In the genomic region with DNA sequence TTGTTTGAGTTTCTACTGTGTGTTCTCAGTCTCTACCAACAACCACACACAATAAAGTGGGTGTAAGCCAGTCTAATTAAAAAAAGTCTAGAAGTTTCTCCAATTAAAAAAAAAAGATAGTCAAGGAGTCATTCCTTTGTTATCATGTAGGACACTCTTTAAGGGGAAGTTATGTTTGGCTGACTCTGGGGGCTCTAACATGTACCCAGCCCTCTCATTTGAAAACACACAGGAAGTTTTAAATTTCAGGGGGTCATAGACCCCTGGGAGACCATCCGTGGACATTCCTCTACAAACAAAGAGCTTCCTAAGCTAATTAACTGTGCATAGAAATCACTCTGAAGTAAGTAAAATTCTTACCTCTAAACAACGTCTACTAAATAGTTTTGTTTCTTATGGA, we compare ENCODE assay signal across 18 cellular contexts.
DNase-seq lines count a peak whose midpoint lies in the region; ATAC-seq and TF ChIP-seq lines count a peak whose summit lies in the region.
"Had no signal": no experiment of that assay in that cellular context is flagged by ENCODE, and none has a peak within 500 bp of the region (broad histone marks: within the 10 kb centered on the region; RNA-seq: fewer than 3 reads in every experiment).

No MANE protein-coding gene starts in this region.

- no peaks in the 10 kb centered on the region for H3K9me2 ChIP-seq in GM23338 (ENCODE audit: insufficient read depth)

- H3K4me1 Mint-ChIP-seq in GM23338 (peaks cover 46% of the 10 kb centered on the region), endodermal cell (peaks cover 39% of the 10 kb centered on the region), nephron (peaks cover 49% of the 10 kb centered on the region)
- H3K4me1 Mint-ChIP-seq: CD14-positive monocyte; CD4-positive, alpha-beta memory T cell; IgD-negative memory B cell had no signal

- H4K20me1 ChIP-seq in GM23338 (replicated peaks; ENCODE audit: insufficient read depth): no peaks in the 10 kb centered on the region
- H4K20me1 ChIP-seq: BLaER1 had no signal

- H3K4me3 ChIP-seq in GM23338 (no peak overlapping the region), endodermal cell (ENCODE audit: low read length) (no peak overlapping the region)
- H3K4me3 ChIP-seq: BLaER1, GM12878 had no signal

- H3K9me3 Mint-ChIP-seq in GM23338 (no peaks in the 10 kb centered on the region), endodermal cell (no peaks in the 10 kb centered on the region), nephron (no peaks in the 10 kb centered on the region)
- H3K9me3 Mint-ChIP-seq: H9 had no signal

- H3K27ac ChIP-seq in GM23338 (ENCODE audit: low read depth) (no peak overlapping the region), endodermal cell (ENCODE audit: low read depth, low read length) (no peak overlapping the region)
- H3K27ac ChIP-seq: BLaER1 had no signal

- 0 out of 3 replicates have a peak overlapping the region, but pooled peaks have one; percentile 16 for H3K4me3 Mint-ChIP-seq in GM23338
- H3K4me3 Mint-ChIP-seq in endodermal cell: no peak overlapping the region
- H3K4me3 Mint-ChIP-seq in nephron: no peak overlapping the region
- H3K4me3 Mint-ChIP-seq: CD14-positive monocyte; CD4-positive, alpha-beta memory T cell; H9; IgD-negative memory B cell had no signal

- H3K79me2 ChIP-seq in GM23338 (replicated peaks; ENCODE audit: insufficient read depth): no peaks in the 10 kb centered on the region

- H3K4me2 ChIP-seq in GM23338: 0 out of 2 replicates have a peak overlapping the region, but pooled peaks have one; percentile 59
- H3K4me2 ChIP-seq: BLaER1 had no signal

- no peaks in the 10 kb centered on the region for H3K36me3 ChIP-seq in GM23338 (ENCODE audit: insufficient read depth)
- no peaks in the 10 kb centered on the region for H3K36me3 ChIP-seq in endodermal cell (ENCODE audit: control insufficient read depth, insufficient read depth, low read length)
- H3K36me3 ChIP-seq: BLaER1 had no signal

- ATAC-seq in GM23338: no peak
- no peak for ATAC-seq in HG02938 (IDR thresholded peaks at IDR 0.05; ENCODE audit: unreplicated experiment)
- ATAC-seq: GM12878, HepG2 had no signal

- no peak for TF ChIP-seq CTCF in GM23338 (conservative IDR thresholded peaks at IDR 0.05; ENCODE audit: low read depth in 2 of 2)
- no peak for TF ChIP-seq CTCF in endodermal cell (conservative IDR thresholded peaks at IDR 0.05)
- TF ChIP-seq CTCF in nephron (IDR thresholded peaks at IDR 0.05; ENCODE audit: unreplicated experiment in 3 of 3): no peak

- H3K36me3 Mint-ChIP-seq in GM23338 (ENCODE audit: low read depth): no peaks in the 10 kb centered on the region
- H3K36me3 Mint-ChIP-seq in endodermal cell (ENCODE audit: low read depth): no peaks in the 10 kb centered on the region
- no peaks in the 10 kb centered on the region for H3K36me3 Mint-ChIP-seq in nephron (ENCODE audit: low read depth)
- H3K36me3 Mint-ChIP-seq: CD14-positive monocyte; CD4-positive, alpha-beta memory T cell had no signal

- H3K9me3 ChIP-seq in endodermal cell (ENCODE audit: control insufficient read depth, low read length): no peaks in the 10 kb centered on the region

- no peaks in the 10 kb centered on the region for H3K27me3 ChIP-seq in GM23338 (ENCODE audit: insufficient read depth)
- H3K27me3 ChIP-seq in endodermal cell (ENCODE audit: control insufficient read depth, insufficient read depth, low read length, poor library complexity, severe bottlenecking): no peaks in the 10 kb centered on the region
- H3K27me3 ChIP-seq: BLaER1 had no signal

- H3K27me3 Mint-ChIP-seq in GM23338 (ENCODE audit: insufficient read depth, low read depth, poor library complexity) (peaks cover 1% of the 10 kb centered on the region), endodermal cell (ENCODE audit: insufficient read depth) (peaks cover 11% of the 10 kb centered on the region), nephron (ENCODE audit: low read depth) (peaks cover 23% of the 10 kb centered on the region)
- H3K27me3 Mint-ChIP-seq: IgD-negative memory B cell had no signal

- H3F3A ChIP-seq in GM23338 (replicated peaks; ENCODE audit: low read depth): no peaks in the 10 kb centered on the region

- DNase-seq in GM23338 (ENCODE audit: low spot score) (peak; percentile 30), endodermal cell (no peak), retina (peak; percentile 27), NCI-H446 treated with DMSO at 0.1 percent for 48 hours (lab: John Stamatoyannopoulos, UW) (no peak), middle frontal gyrus (ENCODE audit: extremely low spot score, low spot score) (no peak)
- no peak for DNase-seq in activated naive CD4-positive, alpha-beta T cell (lab: John Stamatoyannopoulos, UW)
- DNase-seq: 8988T; CD4-positive, alpha-beta memory T cell; DMS79 treated with DMSO at 0.1 percent for 48 hours; GF-D8; H9 had no signal

- no peak overlapping the region for H3K9ac ChIP-seq in endodermal cell (ENCODE audit: extremely low read depth, low read length, poor library complexity, severe bottlenecking)
- H3K9ac ChIP-seq: BLaER1 had no signal

- H3K4me1 ChIP-seq in GM23338 (ENCODE audit: insufficient read depth) (peaks cover 25% of the 10 kb centered on the region), endodermal cell (ENCODE audit: control insufficient read depth, insufficient read depth, low read length) (peaks cover 2% of the 10 kb centered on the region)
- H3K4me1 ChIP-seq: BLaER1 had no signal

- WGBS in endodermal cell (ENCODE audit: insufficient coverage in 1 of 2, insufficient read length in 1 of 2), 2 experiments: 44% methylated on average over 2 of the region's 2 CpGs; no CpG with 5 or more reads in 1 of the 2 experiments

- H3K27ac Mint-ChIP-seq in GM23338: peak overlapping the region; percentile 44
- peak overlapping the region; percentile 28 for H3K27ac Mint-ChIP-seq in endodermal cell
- peak overlapping the region; percentile 36 to 82 (median 43) for H3K27ac Mint-ChIP-seq in nephron
- H3K27ac Mint-ChIP-seq: CD14-positive monocyte; CD4-positive, alpha-beta memory T cell; IgD-negative memory B cell had no signal

- no peak overlapping the region for H2AFZ ChIP-seq in GM23338

TF ChIP-seq in GM23338, 12 proteins besides CTCF, POLR2A, EP300 and RAD21:
- TF ChIP-seq POLR2AphosphoS5 (IDR thresholded peaks at IDR 0.05; ENCODE audit: low read depth) (no peak), EZH2phosphoT487 (IDR thresholded peaks at IDR 0.05; ENCODE audit: unreplicated experiment) (no peak), STAT1 (IDR thresholded peaks at IDR 0.05; ENCODE audit: unreplicated experiment) (no peak)
- TF ChIP-seq, protein P1, sequence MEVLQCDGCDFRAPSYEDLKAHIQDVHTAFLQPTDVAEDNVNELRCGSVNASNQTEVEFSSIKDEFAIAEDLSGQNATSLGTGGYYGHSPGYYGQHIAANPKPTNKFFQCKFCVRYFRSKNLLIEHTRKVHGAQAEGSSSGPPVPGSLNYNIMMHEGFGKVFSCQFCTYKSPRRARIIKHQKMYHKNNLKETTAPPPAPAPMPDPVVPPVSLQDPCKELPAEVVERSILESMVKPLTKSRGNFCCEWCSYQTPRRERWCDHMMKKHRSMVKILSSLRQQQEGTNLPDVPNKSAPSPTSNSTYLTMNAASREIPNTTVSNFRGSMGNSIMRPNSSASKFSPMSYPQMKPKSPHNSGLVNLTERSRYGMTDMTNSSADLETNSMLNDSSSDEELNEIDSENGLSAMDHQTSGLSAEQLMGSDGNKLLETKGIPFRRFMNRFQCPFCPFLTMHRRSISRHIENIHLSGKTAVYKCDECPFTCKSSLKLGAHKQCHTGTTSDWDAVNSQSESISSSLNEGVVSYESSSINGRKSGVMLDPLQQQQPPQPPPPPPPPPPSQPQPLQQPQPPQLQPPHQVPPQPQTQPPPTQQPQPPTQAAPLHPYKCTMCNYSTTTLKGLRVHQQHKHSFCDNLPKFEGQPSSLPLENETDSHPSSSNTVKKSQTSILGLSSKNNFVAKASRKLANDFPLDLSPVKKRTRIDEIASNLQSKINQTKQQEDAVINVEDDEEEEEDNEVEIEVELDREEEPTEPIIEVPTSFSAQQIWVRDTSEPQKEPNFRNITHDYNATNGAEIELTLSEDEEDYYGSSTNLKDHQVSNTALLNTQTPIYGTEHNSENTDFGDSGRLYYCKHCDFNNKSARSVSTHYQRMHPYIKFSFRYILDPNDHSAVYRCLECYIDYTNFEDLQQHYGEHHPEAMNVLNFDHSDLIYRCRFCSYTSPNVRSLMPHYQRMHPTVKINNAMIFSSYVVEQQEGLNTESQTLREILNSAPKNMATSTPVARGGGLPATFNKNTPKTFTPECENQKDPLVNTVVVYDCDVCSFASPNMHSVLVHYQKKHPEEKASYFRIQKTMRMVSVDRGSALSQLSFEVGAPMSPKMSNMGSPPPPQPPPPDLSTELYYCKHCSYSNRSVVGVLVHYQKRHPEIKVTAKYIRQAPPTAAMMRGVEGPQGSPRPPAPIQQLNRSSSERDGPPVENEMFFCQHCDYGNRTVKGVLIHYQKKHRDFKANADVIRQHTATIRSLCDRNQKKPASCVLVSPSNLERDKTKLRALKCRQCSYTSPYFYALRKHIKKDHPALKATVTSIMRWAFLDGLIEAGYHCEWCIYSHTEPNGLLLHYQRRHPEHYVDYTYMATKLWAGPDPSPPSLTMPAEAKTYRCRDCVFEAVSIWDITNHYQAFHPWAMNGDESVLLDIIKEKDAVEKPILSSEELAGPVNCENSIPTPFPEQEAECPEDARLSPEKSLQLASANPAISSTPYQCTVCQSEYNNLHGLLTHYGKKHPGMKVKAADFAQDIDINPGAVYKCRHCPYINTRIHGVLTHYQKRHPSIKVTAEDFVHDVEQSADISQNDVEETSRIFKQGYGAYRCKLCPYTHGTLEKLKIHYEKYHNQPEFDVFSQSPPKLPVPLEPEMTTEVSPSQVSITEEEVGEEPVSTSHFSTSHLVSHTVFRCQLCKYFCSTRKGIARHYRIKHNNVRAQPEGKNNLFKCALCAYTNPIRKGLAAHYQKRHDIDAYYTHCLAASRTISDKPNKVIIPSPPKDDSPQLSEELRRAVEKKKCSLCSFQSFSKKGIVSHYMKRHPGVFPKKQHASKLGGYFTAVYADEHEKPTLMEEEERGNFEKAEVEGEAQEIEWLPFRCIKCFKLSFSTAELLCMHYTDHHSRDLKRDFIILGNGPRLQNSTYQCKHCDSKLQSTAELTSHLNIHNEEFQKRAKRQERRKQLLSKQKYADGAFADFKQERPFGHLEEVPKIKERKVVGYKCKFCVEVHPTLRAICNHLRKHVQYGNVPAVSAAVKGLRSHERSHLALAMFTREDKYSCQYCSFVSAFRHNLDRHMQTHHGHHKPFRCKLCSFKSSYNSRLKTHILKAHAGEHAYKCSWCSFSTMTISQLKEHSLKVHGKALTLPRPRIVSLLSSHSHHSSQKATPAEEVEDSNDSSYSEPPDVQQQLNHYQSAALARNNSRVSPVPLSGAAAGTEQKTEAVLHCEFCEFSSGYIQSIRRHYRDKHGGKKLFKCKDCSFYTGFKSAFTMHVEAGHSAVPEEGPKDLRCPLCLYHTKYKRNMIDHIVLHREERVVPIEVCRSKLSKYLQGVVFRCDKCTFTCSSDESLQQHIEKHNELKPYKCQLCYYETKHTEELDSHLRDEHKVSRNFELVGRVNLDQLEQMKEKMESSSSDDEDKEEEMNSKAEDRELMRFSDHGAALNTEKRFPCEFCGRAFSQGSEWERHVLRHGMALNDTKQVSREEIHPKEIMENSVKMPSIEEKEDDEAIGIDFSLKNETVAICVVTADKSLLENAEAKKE (CRISPR knock-in tag; IDR thresholded peaks at IDR 0.05): no peak

Comparison
In these comparisons a context has a peak if more than half of its experiments do, and no peak if none do; other contexts are left out.
1. DNase-seq: peak in GM23338 (single experiment) and retina (single experiment); none in endodermal cell (single experiment), NCI-H446 treated with DMSO at 0.1 percent for 48 hours (single experiment), activated naive CD4-positive, alpha-beta T cell (0 of 4) and middle frontal gyrus (single experiment).
2. Peak in every context shown above with its lines, with median percentiles within 50 percentile points of each other: H3K27ac Mint-ChIP-seq.